ENCODE assay signal across 20 cellular contexts in the genomic region with DNA sequence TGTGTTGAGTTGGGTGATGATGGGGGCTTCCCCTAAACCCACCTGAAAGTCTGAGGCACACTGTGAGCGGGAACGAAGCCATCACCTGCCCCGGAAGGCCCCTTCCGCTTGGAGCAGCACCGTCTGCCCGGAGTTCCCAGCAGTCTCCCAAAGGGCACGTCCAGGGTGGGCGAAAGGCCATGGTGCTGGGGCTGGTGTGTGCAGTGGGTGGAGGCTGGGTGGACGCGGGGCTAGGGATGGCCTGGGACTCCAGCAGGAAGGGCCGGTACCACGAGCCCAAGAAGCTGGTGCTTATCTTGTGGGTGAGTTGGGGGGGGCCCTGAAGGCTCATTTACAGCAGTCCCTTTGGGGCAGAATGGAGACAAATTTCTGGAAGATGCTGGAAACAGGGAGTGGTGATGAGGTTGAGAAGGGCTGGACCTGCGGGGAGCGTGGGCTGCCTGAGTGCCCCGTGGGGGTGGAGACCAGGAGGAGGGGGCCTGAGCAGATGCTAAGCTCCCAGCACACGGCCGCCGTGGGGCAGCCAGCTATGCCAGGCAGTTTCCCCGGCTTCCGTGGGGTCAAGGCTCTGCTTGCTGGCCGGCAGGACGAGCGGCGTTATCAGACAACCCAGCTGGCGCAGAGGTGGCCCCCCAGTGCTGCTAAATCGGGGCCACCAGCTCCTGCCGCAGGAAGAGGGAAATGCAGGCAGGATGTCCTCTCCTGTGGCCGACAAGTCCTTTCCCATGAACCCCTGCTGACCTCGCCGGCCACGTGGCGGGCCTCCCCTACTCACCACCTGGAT. TPM values are rescaled to one million over a fixed set of nuclear protein-coding genes. Genes with fewer than 3 reads are reported as not detected.
DNase-seq lines count a peak whose midpoint lies in the region; ATAC-seq, FAIRE-seq and TF ChIP-seq lines count a peak whose summit lies in the region.
"Had no signal": no experiment of that assay in that cellular context is flagged by ENCODE, and none has a peak within 500 bp of the region (broad histone marks: within the 10 kb centered on the region; RNA-seq: fewer than 3 reads in every experiment).

No MANE protein-coding gene starts in this region.

- peak; percentile 30 for TF ChIP-seq CTCF in endothelial cell (IDR thresholded peaks at IDR 0.05; ENCODE audit: unreplicated experiment)
- TF ChIP-seq CTCF in HepG2 (CRISPR knock-in tag; IDR thresholded peaks at IDR 0.05) = no peak
- TF ChIP-seq CTCF in colonic mucosa (IDR thresholded peaks at IDR 0.05) = no peak

- no peak overlapping the region for H3K9ac ChIP-seq in HepG2 (ENCODE audit: insufficient read depth, low read depth, low read length)
- no peak overlapping the region for H3K9ac ChIP-seq in subcutaneous abdominal adipose tissue (ENCODE audit: low read length in 5 of 5)
- H3K9ac ChIP-seq in colonic mucosa (ENCODE audit: low read depth in 2 of 2, low read length in 2 of 2) = no peak overlapping the region

- H3K4me3 Mint-ChIP-seq in endothelial cell (ENCODE audit: unreplicated experiment) = peak overlapping the region; percentile 81
- H3K4me3 Mint-ChIP-seq: activated CD4-positive, alpha-beta T cell treated with anti-CD3 and anti-CD28 coated beads, Interleukin-2, amount 10 ng/mL, durations not matched to agents 24 days and 14 days had no signal

- no peak for FAIRE-seq in HepG2 (lab: Jason Lieb, UNC)

- no peak for TF ChIP-seq POLR2A in HepG2 (IDR thresholded peaks at IDR 0.05; ENCODE audit: insufficient read depth in 1 of 2, low read depth in 2 of 2, low read length in 2 of 2)

- no peaks in the 10 kb centered on the region for H3K36me3 ChIP-seq in HepG2 (replicated peaks in 1 of 2; ENCODE audit: control insufficient read depth in 1 of 2, insufficient read depth in 2 of 2, low read length in 2 of 2)
- H3K36me3 ChIP-seq in subcutaneous abdominal adipose tissue (ENCODE audit: control insufficient read depth in 5 of 5, insufficient read depth in 5 of 5, low read length in 5 of 5) = no peaks in the 10 kb centered on the region
- H3K36me3 ChIP-seq in colonic mucosa = no peaks in the 10 kb centered on the region
- H3K36me3 ChIP-seq: cardiac muscle cell had no signal

- H3K9me3 ChIP-seq in HepG2 (ENCODE audit: low read length) (no peaks in the 10 kb centered on the region), subcutaneous abdominal adipose tissue (ENCODE audit: control insufficient read depth in 5 of 5, low read length in 5 of 5) (no peaks in the 10 kb centered on the region), colonic mucosa (no peaks in the 10 kb centered on the region)

- H3K9me3 Mint-ChIP-seq in endothelial cell (ENCODE audit: unreplicated experiment) = no peaks in the 10 kb centered on the region
- H3K9me3 Mint-ChIP-seq: activated CD4-positive, alpha-beta T cell treated with anti-CD3 and anti-CD28 coated beads, Interleukin-2, amount 10 ng/mL, durations not matched to agents 24 days and 14 days had no signal

- 41% methylated on average over 12 of the region's 32 CpGs for WGBS in HepG2 (ENCODE audit: low lambda C conversion rate)

- no peaks in the 10 kb centered on the region for H3K79me2 ChIP-seq in HepG2 (ENCODE audit: insufficient read depth, low read length)

- H3K27ac Mint-ChIP-seq in endothelial cell (ENCODE audit: unreplicated experiment) = peak overlapping the region; percentile 97
- H3K27ac Mint-ChIP-seq: activated CD4-positive, alpha-beta T cell treated with anti-CD3 and anti-CD28 coated beads, Interleukin-2, amount 10 ng/mL, durations not matched to agents 24 days and 14 days had no signal

- H3K27me3 ChIP-seq in HepG2 (ENCODE audit: control insufficient read depth in 1 of 2, insufficient read depth in 2 of 2, low read length in 2 of 2) (peaks cover 17 to 86% of the 10 kb centered on the region in 2 experiments), subcutaneous abdominal adipose tissue (ENCODE audit: control insufficient read depth in 5 of 5, insufficient read depth in 4 of 5, low read length in 5 of 5) (peaks cover 5 to 48% (median 30%) of the 10 kb centered on the region in 5 donors), colonic mucosa (peaks cover 20% of the 10 kb centered on the region)

- TF ChIP-seq EP300 in HepG2 (IDR thresholded peaks at IDR 0.05; ENCODE audit: low read depth in 2 of 2, low read length in 2 of 2) = no peak
- TF ChIP-seq EP300 in HepG2 (CRISPR knock-in tag; IDR thresholded peaks at IDR 0.05; ENCODE audit: borderline replicate concordance) = no peak

- no peaks in the 10 kb centered on the region for H3K4me1 ChIP-seq in HepG2 (ENCODE audit: insufficient read depth, low read length)
- H3K4me1 ChIP-seq in subcutaneous abdominal adipose tissue (ENCODE audit: control insufficient read depth in 5 of 5, insufficient read depth in 5 of 5, low read length in 5 of 5) = peaks cover 2 to 69% (median 41%) of the 10 kb centered on the region in 5 donors
- H3K4me1 ChIP-seq in colonic mucosa = no peaks in the 10 kb centered on the region

- in situ Hi-C loops in HepG2 (cut with HindIII; ENCODE audit: extremely low pct_ligation_motif_present, low pct_unique_long_range_greater_than_20kb) = no loop called here

- H3K4me3 ChIP-seq in HepG2 (replicated peaks in 1 of 3; ENCODE audit: insufficient read depth in 1 of 3, low read depth in 2 of 3, low read length in 3 of 3) = no peak overlapping the region
- H3K4me3 ChIP-seq in subcutaneous abdominal adipose tissue (ENCODE audit: low read depth in 1 of 5, low read length in 5 of 5) = no peak overlapping the region
- no peak overlapping the region for H3K4me3 ChIP-seq in colonic mucosa
- H3K4me3 ChIP-seq: cardiac muscle cell had no signal

- peak; percentile 48 for DNase-seq in UCSD-AML1 (lab: John Stamatoyannopoulos, UW; ENCODE audit: unreplicated experiment)
- peak; percentile 74 for DNase-seq in endothelial cell (ENCODE audit: low spot score)
- DNase-seq in HepG2 (ENCODE audit: low spot score) = no peak
- no peak for DNase-seq in colonic mucosa
- no peak for DNase-seq in activated T-cell treated with anti-CD3 and anti-CD28 coated beads, Interleukin-2, amount 50 U/mL, for 48 hours
- DNase-seq in cerebellar cortex (ENCODE audit: low spot score) = no peak
- DNase-seq: activated CD4-positive, alpha-beta T cell treated with anti-CD3 and anti-CD28 coated beads, Interleukin-2, amount 10 ng/mL, durations not matched to agents 24 days and 14 days; activated T-cell treated with anti-CD3 and anti-CD28 coated beads, Interleukin-2, amount 50 U/mL, for 1 hour; AML-193; foreskin fibroblast; GF-D8; mesenchymal stem cell; NCI-H146; NCI-H446; substantia nigra; T1000 had no signal

- POLR2A ChIA-PET in HepG2 (lab: Yijun Ruan, JAX) = no interaction called here

- H3K4me2 ChIP-seq in HepG2 (ENCODE audit: low read depth, low read length) = no peak overlapping the region; the same call in 1 of the 2 replicates

- peaks cover 30% of the 10 kb centered on the region for H3K36me3 Mint-ChIP-seq in endothelial cell (ENCODE audit: low read depth, unreplicated experiment)

- peaks cover 72% of the 10 kb centered on the region for H3K4me1 Mint-ChIP-seq in endothelial cell (ENCODE audit: unreplicated experiment)

- no TSS peak for BruUV-seq in HepG2 (replicated peaks; lab: Mats Ljungman, UMichigan)

- no peak overlapping the region for H2AFZ ChIP-seq in HepG2 (ENCODE audit: low read length)

- peaks cover 28% of the 10 kb centered on the region for H3K27me3 Mint-ChIP-seq in endothelial cell (ENCODE audit: unreplicated experiment)

- H4K20me1 ChIP-seq in HepG2 (ENCODE audit: insufficient read depth, low read length) = peaks cover 4% of the 10 kb centered on the region; the same call in 1 of the 2 replicates

- CTCF ChIA-PET in HepG2 (lab: Yijun Ruan, JAX; ENCODE audit: low intra/inter-chr PET ratio, low total read pairs) = no interaction called here

- TF ChIP-seq RAD21 in HepG2 (CRISPR knock-in tag; IDR thresholded peaks at IDR 0.05) = no peak

- H3K27ac ChIP-seq in HepG2 (ENCODE audit: extremely low read length, insufficient read depth, low read length) = no peak overlapping the region
- H3K27ac ChIP-seq in subcutaneous abdominal adipose tissue (ENCODE audit: low read depth, low read length) = peak overlapping the region; percentile 24
- no peak overlapping the region for H3K27ac ChIP-seq in colonic mucosa
- H3K27ac ChIP-seq: cardiac muscle cell had no signal

- intact Hi-C loops in HepG2 (cut with micrococcal nuclease; ENCODE audit: unreplicated experiment) = no loop called here
- intact Hi-C loops in colonic mucosa (cut with DNase I) = no loop called here

- no peak for ATAC-seq in HepG2

RNA-seq across cellular contexts. Expression of gene FLT4, which starts 4.4 kb away (rescaled TPM):
- total RNA-seq in endothelial cell (ENCODE audit: unreplicated experiment) (541 TPM), HepG2 (2016; rRNA removed; fragmentation: Illumina TruSeq; extraction: Trizol) (not detected in 2 replicates), colonic mucosa (1 to 10 TPM; 3.1 to 3.3 TPM)
- not detected in 2 replicates for total RNA-seq in HepG2 (2016; cell fraction: cytosol; rRNA removed; fragmentation: Illumina TruSeq; extraction: Trizol; ENCODE audit: low read depth)
- total RNA-seq in HepG2 (2016; cell fraction: insoluble cytoplasmic fraction; rRNA removed; fragmentation: Illumina TruSeq; extraction: Trizol) = not detected in 2 replicates
- total RNA-seq in HepG2 (2016; cell fraction: membrane; rRNA removed; fragmentation: Illumina TruSeq; extraction: Trizol) = not detected in 2 replicates
- not detected in 2 replicates for total RNA-seq in HepG2 (2016; cell fraction: nucleus; rRNA removed; fragmentation: Illumina TruSeq; extraction: Trizol)
- polyA plus RNA-seq in HepG2 (2011; rRNA removed) = not detected in 2 replicates
- 0.01 and 0.04 TPM in 2 replicates for polyA plus RNA-seq in HepG2 (2011; cell fraction: cytosol; rRNA removed)
- polyA plus RNA-seq in HepG2 (2011; cell fraction: nucleus; rRNA removed) = 0.10 and 0.19 TPM in 2 replicates
- polyA plus RNA-seq in HepG2 (2012) = not detected in 2 replicates
- not detected in 2 replicates for polyA plus RNA-seq in HepG2 (2016; cell fraction: cytosol; fragmentation: Illumina TruSeq; extraction: Trizol; ENCODE audit: low read depth)
- not detected in 2 replicates for polyA plus RNA-seq in HepG2 (2016; cell fraction: insoluble cytoplasmic fraction; fragmentation: Illumina TruSeq; extraction: Trizol; ENCODE audit: low read depth)
- not detected in 2 replicates for polyA plus RNA-seq in HepG2 (2016; cell fraction: membrane; fragmentation: Illumina TruSeq; extraction: Trizol; ENCODE audit: low read depth)
- not detected in 2 replicates for polyA plus RNA-seq in HepG2 (2016; cell fraction: nucleus; fragmentation: Illumina TruSeq; extraction: Trizol; ENCODE audit: insufficient read depth, low read depth)
- not detected in 2 replicates for polyA minus RNA-seq in HepG2 (2011; rRNA and poly(A)+ RNA removed; ENCODE audit: low replicate concordance)
- polyA minus RNA-seq in HepG2 (2011; cell fraction: cytosol; rRNA and poly(A)+ RNA removed) = not detected in 2 replicates
- not detected in 2 replicates for polyA minus RNA-seq in HepG2 (2011; cell fraction: nucleus; rRNA and poly(A)+ RNA removed)

RNA-seq across cellular contexts. Expression of gene SCGB3A1, which starts 53.7 kb away (rescaled TPM):
- total RNA-seq in endothelial cell (ENCODE audit: unreplicated experiment) (5.4 TPM), HepG2 (2016; rRNA removed; fragmentation: Illumina TruSeq; extraction: Trizol) (not detected in 2 replicates), colonic mucosa (1 to 10 TPM in 1 of 2 donors, not detected in 1; 1.1 TPM)
- total RNA-seq in HepG2 (2016; cell fraction: cytosol; rRNA removed; fragmentation: Illumina TruSeq; extraction: Trizol; ENCODE audit: low read depth) = not detected in 2 replicates
- not detected in 2 replicates for total RNA-seq in HepG2 (2016; cell fraction: insoluble cytoplasmic fraction; rRNA removed; fragmentation: Illumina TruSeq; extraction: Trizol)
- total RNA-seq in HepG2 (2016; cell fraction: membrane; rRNA removed; fragmentation: Illumina TruSeq; extraction: Trizol) = not detected in 2 replicates
- total RNA-seq in HepG2 (2016; cell fraction: nucleus; rRNA removed; fragmentation: Illumina TruSeq; extraction: Trizol) = not detected in 2 replicates
- 0.17 TPM in 1 of 2 replicates, not detected in the other for polyA plus RNA-seq in HepG2 (2011; rRNA removed)
- polyA plus RNA-seq in HepG2 (2011; cell fraction: cytosol; rRNA removed) = not detected in 2 replicates
- not detected in 2 replicates for polyA plus RNA-seq in HepG2 (2011; cell fraction: nucleus; rRNA removed)
- not detected in 2 replicates for polyA plus RNA-seq in HepG2 (2012)
- polyA plus RNA-seq in HepG2 (2016; cell fraction: cytosol; fragmentation: Illumina TruSeq; extraction: Trizol; ENCODE audit: low read depth) = not detected in 2 replicates
- not detected in 2 replicates for polyA plus RNA-seq in HepG2 (2016; cell fraction: insoluble cytoplasmic fraction; fragmentation: Illumina TruSeq; extraction: Trizol; ENCODE audit: low read depth)
- not detected in 2 replicates for polyA plus RNA-seq in HepG2 (2016; cell fraction: membrane; fragmentation: Illumina TruSeq; extraction: Trizol; ENCODE audit: low read depth)
- not detected in 2 replicates for polyA plus RNA-seq in HepG2 (2016; cell fraction: nucleus; fragmentation: Illumina TruSeq; extraction: Trizol; ENCODE audit: insufficient read depth, low read depth)
- not detected in 2 replicates for polyA minus RNA-seq in HepG2 (2011; rRNA and poly(A)+ RNA removed; ENCODE audit: low replicate concordance)
- not detected in 2 replicates for polyA minus RNA-seq in HepG2 (2011; cell fraction: cytosol; rRNA and poly(A)+ RNA removed)
- polyA minus RNA-seq in HepG2 (2011; cell fraction: nucleus; rRNA and poly(A)+ RNA removed) = not detected in 2 replicates
- total RNA-seq: activated CD4-positive, alpha-beta T cell treated with anti-CD3 and anti-CD28 coated beads, Interleukin-2, amount 10 ng/mL, durations not matched to agents 24 days and 14 days; cardiac muscle cell; SK-MEL-5 had no signal
- polyA plus RNA-seq: neural cell had no signal

Comparison
In these comparisons a context has a peak if more than half of its experiments do, and no peak if none do; other contexts are left out.
1. DNase-seq: peak in UCSD-AML1 (single experiment) and endothelial cell (single experiment); none in HepG2 (single experiment), colonic mucosa (single experiment), activated T-cell treated with anti-CD3 and anti-CD28 coated beads, Interleukin-2, amount 50 U/mL, for 48 hours (0 of 2) and cerebellar cortex (single experiment).
2. RNA of gene FLT4, which starts 4.4 kb away (total RNA-seq): 541 TPM in endothelial cell (single experiment); 3.1 to 3.3 TPM in colonic mucosa and not detected in HepG2; every median in the first group is over 100 times any median in the second.